ENCODE assay signal across 1 cellular context in the genomic region with DNA sequence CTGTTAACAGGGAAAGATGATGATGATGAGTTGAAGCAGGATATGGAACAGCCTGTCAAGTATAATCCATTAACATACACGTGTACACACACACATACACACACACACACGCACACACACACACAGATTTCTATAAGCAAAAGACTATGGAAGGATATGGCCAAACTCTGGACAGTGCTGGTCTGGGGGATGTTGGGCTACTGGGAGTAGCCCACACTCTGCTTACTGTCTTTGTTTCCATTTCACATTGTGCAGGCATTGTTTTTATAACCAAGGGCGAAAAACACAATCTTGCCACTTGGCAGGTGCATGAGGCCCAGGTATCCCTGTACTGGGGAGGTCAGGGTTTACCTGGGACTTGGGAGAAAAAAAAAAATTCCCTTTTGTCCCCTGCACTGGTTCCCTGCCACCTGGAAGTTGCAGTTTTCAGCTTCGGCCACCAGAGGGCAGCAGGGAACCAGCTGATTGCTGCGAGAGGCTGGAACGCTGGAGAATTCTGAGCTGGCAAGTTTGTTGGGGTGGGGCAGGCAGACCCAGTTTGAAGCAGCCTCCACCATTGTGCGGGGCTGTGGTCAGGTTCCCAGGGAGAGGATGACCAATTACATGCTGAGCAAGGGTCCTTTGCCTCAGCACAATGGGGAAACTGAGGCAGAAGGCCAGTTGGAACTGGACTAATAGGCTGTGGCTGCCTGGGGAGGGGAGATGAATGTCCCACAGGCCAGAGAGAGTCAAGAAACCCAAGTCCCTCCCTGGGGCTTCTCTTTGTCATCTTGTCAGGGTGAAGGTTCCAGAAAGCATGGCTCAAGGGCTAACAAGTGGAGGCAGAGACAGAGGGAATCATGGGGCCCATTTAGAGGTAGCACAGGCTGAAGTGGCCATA.
A peak's percentile ranks its signal among the peaks of the same experiment; 100 is the strongest.
TF ChIP-seq lines count a peak whose summit lies in the region.

No MANE protein-coding gene starts in this region.

TF ChIP-seq in HepG2, 621 proteins besides CTCF, POLR2A, EP300 and RAD21 (continued from another document and continues in another):
- no peak for TF ChIP-seq HNRNPH1 (optimal IDR thresholded peaks at IDR 0.05; ENCODE audit: low read depth, low read length)
- TF ChIP-seq, protein P1, sequence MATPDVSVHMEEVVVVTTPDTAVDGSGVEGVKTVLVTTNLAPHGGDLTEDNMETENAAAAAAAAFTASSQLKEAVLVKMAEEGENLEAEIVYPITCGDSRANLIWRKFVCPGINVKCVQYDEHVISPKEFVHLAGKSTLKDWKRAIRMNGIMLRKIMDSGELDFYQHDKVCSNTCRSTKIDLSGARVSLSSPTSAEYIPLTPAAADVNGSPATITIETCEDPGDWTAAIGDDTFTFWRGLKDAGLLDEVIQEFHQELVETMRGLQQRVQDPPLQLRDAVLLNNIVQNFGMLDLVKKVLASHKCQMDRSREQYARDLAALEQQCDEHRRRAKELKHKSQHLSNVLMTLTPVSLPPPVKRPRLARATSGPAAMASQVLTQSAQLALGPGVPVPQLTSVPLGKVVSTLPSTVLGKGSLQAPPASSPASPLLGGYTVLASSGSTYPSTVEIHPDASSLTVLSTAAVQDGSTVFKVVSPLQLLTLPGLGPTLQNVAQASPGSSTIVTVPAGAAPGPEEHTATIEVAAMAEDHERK (CRISPR knock-in tag; IDR thresholded peaks at IDR 0.05; ENCODE audit: low read depth): no peak
- TF ChIP-seq, protein P2, sequence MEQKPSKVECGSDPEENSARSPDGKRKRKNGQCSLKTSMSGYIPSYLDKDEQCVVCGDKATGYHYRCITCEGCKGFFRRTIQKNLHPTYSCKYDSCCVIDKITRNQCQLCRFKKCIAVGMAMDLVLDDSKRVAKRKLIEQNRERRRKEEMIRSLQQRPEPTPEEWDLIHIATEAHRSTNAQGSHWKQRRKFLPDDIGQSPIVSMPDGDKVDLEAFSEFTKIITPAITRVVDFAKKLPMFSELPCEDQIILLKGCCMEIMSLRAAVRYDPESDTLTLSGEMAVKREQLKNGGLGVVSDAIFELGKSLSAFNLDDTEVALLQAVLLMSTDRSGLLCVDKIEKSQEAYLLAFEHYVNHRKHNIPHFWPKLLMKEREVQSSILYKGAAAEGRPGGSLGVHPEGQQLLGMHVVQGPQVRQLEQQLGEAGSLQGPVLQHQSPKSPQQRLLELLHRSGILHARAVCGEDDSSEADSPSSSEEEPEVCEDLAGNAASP (CRISPR knock-in tag; IDR thresholded peaks at IDR 0.05; ENCODE audit: borderline replicate concordance): 0 out of 2 replicates have a peak, but pooled peaks have one; percentile 18
- TF ChIP-seq ZNF678 (CRISPR knock-in tag; IDR thresholded peaks at IDR 0.05): no peak
- TF ChIP-seq ARHGAP35 (CRISPR knock-in tag; IDR thresholded peaks at IDR 0.05; ENCODE audit: borderline replicate concordance): no peak
- TF ChIP-seq ZNF24 (IDR thresholded peaks at IDR 0.05): no peak
- no peak for TF ChIP-seq KLF6 (CRISPR knock-in tag; IDR thresholded peaks at IDR 0.05)
- TF ChIP-seq ZNF776 (CRISPR knock-in tag; IDR thresholded peaks at IDR 0.05): no peak
- no peak for TF ChIP-seq EHMT2 (IDR thresholded peaks at IDR 0.05; ENCODE audit: borderline replicate concordance, low read depth, low read length)
- TF ChIP-seq RARA (CRISPR knock-in tag; IDR thresholded peaks at IDR 0.05): no peak
- TF ChIP-seq, protein P3, sequence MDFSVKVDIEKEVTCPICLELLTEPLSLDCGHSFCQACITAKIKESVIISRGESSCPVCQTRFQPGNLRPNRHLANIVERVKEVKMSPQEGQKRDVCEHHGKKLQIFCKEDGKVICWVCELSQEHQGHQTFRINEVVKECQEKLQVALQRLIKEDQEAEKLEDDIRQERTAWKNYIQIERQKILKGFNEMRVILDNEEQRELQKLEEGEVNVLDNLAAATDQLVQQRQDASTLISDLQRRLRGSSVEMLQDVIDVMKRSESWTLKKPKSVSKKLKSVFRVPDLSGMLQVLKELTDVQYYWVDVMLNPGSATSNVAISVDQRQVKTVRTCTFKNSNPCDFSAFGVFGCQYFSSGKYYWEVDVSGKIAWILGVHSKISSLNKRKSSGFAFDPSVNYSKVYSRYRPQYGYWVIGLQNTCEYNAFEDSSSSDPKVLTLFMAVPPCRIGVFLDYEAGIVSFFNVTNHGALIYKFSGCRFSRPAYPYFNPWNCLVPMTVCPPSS (IDR thresholded peaks at IDR 0.05): no peak
- TF ChIP-seq, protein P4, sequence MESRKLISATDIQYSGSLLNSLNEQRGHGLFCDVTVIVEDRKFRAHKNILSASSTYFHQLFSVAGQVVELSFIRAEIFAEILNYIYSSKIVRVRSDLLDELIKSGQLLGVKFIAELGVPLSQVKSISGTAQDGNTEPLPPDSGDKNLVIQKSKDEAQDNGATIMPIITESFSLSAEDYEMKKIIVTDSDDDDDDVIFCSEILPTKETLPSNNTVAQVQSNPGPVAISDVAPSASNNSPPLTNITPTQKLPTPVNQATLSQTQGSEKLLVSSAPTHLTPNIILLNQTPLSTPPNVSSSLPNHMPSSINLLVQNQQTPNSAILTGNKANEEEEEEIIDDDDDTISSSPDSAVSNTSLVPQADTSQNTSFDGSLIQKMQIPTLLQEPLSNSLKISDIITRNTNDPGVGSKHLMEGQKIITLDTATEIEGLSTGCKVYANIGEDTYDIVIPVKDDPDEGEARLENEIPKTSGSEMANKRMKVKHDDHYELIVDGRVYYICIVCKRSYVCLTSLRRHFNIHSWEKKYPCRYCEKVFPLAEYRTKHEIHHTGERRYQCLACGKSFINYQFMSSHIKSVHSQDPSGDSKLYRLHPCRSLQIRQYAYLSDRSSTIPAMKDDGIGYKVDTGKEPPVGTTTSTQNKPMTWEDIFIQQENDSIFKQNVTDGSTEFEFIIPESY (CRISPR knock-in tag; IDR thresholded peaks at IDR 0.05): no peak
- TF ChIP-seq MYC (CRISPR knock-in tag; IDR thresholded peaks at IDR 0.05; ENCODE audit: borderline replicate concordance): no peak
- 0 out of 2 replicates have a peak, but pooled peaks have one; percentile 42 for TF ChIP-seq ZNF274 (CRISPR knock-in tag; IDR thresholded peaks at IDR 0.05)
- peak; percentile 25; the same call in 1 of the 2 replicates for TF ChIP-seq RXRB (CRISPR knock-in tag; IDR thresholded peaks at IDR 0.05; ENCODE audit: borderline replicate concordance)
- no peak for TF ChIP-seq KLF15 (CRISPR knock-in tag; IDR thresholded peaks at IDR 0.05; ENCODE audit: borderline replicate concordance)
- TF ChIP-seq ZNF747 (CRISPR knock-in tag; IDR thresholded peaks at IDR 0.05; ENCODE audit: borderline replicate concordance): no peak
- TF ChIP-seq, protein P5, sequence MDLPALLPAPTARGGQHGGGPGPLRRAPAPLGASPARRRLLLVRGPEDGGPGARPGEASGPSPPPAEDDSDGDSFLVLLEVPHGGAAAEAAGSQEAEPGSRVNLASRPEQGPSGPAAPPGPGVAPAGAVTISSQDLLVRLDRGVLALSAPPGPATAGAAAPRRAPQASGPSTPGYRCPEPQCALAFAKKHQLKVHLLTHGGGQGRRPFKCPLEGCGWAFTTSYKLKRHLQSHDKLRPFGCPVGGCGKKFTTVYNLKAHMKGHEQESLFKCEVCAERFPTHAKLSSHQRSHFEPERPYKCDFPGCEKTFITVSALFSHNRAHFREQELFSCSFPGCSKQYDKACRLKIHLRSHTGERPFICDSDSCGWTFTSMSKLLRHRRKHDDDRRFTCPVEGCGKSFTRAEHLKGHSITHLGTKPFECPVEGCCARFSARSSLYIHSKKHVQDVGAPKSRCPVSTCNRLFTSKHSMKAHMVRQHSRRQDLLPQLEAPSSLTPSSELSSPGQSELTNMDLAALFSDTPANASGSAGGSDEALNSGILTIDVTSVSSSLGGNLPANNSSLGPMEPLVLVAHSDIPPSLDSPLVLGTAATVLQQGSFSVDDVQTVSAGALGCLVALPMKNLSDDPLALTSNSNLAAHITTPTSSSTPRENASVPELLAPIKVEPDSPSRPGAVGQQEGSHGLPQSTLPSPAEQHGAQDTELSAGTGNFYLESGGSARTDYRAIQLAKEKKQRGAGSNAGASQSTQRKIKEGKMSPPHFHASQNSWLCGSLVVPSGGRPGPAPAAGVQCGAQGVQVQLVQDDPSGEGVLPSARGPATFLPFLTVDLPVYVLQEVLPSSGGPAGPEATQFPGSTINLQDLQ (CRISPR knock-in tag; IDR thresholded peaks at IDR 0.05): no peak
- no peak for TF ChIP-seq CBX5 (CRISPR knock-in tag; IDR thresholded peaks at IDR 0.05; ENCODE audit: borderline replicate concordance)
- peak; percentile 75 for TF ChIP-seq TEAD3 (CRISPR knock-in tag; optimal IDR thresholded peaks at IDR 0.05; ENCODE audit: borderline replicate concordance)
- no peak for TF ChIP-seq KLF11 (CRISPR knock-in tag; IDR thresholded peaks at IDR 0.05)
- no peak for TF ChIP-seq MTA3 (CRISPR knock-in tag; IDR thresholded peaks at IDR 0.05)
- no peak for TF ChIP-seq ZNF207 (IDR thresholded peaks at IDR 0.05; ENCODE audit: borderline replicate concordance)
- peak; percentile 24; the same call in 1 of the 2 replicates for TF ChIP-seq HOXA3 (CRISPR knock-in tag; IDR thresholded peaks at IDR 0.05)
- TF ChIP-seq, protein P6, sequence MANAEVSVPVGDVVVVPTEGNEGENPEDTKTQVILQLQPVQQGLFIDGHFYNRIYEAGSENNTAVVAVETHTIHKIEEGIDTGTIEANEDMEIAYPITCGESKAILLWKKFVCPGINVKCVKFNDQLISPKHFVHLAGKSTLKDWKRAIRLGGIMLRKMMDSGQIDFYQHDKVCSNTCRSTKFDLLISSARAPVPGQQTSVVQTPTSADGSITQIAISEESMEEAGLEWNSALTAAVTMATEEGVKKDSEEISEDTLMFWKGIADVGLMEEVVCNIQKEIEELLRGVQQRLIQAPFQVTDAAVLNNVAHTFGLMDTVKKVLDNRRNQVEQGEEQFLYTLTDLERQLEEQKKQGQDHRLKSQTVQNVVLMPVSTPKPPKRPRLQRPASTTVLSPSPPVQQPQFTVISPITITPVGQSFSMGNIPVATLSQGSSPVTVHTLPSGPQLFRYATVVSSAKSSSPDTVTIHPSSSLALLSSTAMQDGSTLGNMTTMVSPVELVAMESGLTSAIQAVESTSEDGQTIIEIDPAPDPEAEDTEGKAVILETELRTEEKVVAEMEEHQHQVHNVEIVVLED (CRISPR knock-in tag; IDR thresholded peaks at IDR 0.05; ENCODE audit: borderline replicate concordance): no peak; the same call in 1 of the 2 replicates
- no peak for TF ChIP-seq PTBP1 (IDR thresholded peaks at IDR 0.05; ENCODE audit: low read depth, low read length, poor library complexity, severe bottlenecking)
- TF ChIP-seq STAG1 (CRISPR knock-in tag; IDR thresholded peaks at IDR 0.05): peak; percentile 99
- TF ChIP-seq KAT2B (IDR thresholded peaks at IDR 0.05; ENCODE audit: borderline replicate concordance, low read depth, low read length): no peak
- no peak for TF ChIP-seq JARID2 (CRISPR knock-in tag; IDR thresholded peaks at IDR 0.05; ENCODE audit: insufficient replicate concordance)
- TF ChIP-seq ZNF501 (CRISPR knock-in tag; IDR thresholded peaks at IDR 0.05): peak; percentile 66
- TF ChIP-seq HES4 (CRISPR knock-in tag; IDR thresholded peaks at IDR 0.05; ENCODE audit: borderline replicate concordance): no peak
- TF ChIP-seq PAF1 (CRISPR knock-in tag; IDR thresholded peaks at IDR 0.05): no peak
- TF ChIP-seq ZNF737 (CRISPR knock-in tag; IDR thresholded peaks at IDR 0.05; ENCODE audit: borderline replicate concordance): no peak
- TF ChIP-seq, protein P7, sequence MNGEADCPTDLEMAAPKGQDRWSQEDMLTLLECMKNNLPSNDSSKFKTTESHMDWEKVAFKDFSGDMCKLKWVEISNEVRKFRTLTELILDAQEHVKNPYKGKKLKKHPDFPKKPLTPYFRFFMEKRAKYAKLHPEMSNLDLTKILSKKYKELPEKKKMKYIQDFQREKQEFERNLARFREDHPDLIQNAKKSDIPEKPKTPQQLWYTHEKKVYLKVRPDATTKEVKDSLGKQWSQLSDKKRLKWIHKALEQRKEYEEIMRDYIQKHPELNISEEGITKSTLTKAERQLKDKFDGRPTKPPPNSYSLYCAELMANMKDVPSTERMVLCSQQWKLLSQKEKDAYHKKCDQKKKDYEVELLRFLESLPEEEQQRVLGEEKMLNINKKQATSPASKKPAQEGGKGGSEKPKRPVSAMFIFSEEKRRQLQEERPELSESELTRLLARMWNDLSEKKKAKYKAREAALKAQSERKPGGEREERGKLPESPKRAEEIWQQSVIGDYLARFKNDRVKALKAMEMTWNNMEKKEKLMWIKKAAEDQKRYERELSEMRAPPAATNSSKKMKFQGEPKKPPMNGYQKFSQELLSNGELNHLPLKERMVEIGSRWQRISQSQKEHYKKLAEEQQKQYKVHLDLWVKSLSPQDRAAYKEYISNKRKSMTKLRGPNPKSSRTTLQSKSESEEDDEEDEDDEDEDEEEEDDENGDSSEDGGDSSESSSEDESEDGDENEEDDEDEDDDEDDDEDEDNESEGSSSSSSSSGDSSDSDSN (CRISPR knock-in tag; IDR thresholded peaks at IDR 0.05): 0 out of 2 replicates have a peak, but pooled peaks have one; percentile 20
- TF ChIP-seq LCORL (IDR thresholded peaks at IDR 0.05): no peak
- no peak for TF ChIP-seq LCORL (CRISPR knock-in tag; IDR thresholded peaks at IDR 0.05)
- no peak for TF ChIP-seq TSC22D2 (CRISPR knock-in tag; IDR thresholded peaks at IDR 0.05; ENCODE audit: borderline replicate concordance)
- TF ChIP-seq PAX8 (CRISPR knock-in tag; IDR thresholded peaks at IDR 0.05; ENCODE audit: borderline replicate concordance): no peak
- no peak for TF ChIP-seq ZNF10 (CRISPR knock-in tag; IDR thresholded peaks at IDR 0.05; ENCODE audit: borderline replicate concordance, low read depth)
- 0 out of 2 replicates have a peak, but pooled peaks have one; percentile 21 for TF ChIP-seq ZFP41 (CRISPR knock-in tag; IDR thresholded peaks at IDR 0.05; ENCODE audit: borderline replicate concordance)
- no peak for TF ChIP-seq HOXA9 (CRISPR knock-in tag; IDR thresholded peaks at IDR 0.05; ENCODE audit: borderline replicate concordance)
- no peak for TF ChIP-seq CBX2 (IDR thresholded peaks at IDR 0.05; ENCODE audit: low read depth, low read length)
- no peak for TF ChIP-seq CBX2 (CRISPR knock-in tag; IDR thresholded peaks at IDR 0.05; ENCODE audit: low read depth)
- peak; percentile 33; the same call in 1 of the 2 replicates for TF ChIP-seq KDM2A (CRISPR knock-in tag; IDR thresholded peaks at IDR 0.05; ENCODE audit: borderline replicate concordance, low read depth)
- TF ChIP-seq REPIN1 (CRISPR knock-in tag; IDR thresholded peaks at IDR 0.05; ENCODE audit: borderline replicate concordance, low read depth): no peak; the same call in 1 of the 2 replicates
- 0 out of 2 replicates have a peak, but pooled peaks have one; percentile 50 for TF ChIP-seq ZNF75D (CRISPR knock-in tag; IDR thresholded peaks at IDR 0.05; ENCODE audit: borderline replicate concordance)
- TF ChIP-seq, protein P8, sequence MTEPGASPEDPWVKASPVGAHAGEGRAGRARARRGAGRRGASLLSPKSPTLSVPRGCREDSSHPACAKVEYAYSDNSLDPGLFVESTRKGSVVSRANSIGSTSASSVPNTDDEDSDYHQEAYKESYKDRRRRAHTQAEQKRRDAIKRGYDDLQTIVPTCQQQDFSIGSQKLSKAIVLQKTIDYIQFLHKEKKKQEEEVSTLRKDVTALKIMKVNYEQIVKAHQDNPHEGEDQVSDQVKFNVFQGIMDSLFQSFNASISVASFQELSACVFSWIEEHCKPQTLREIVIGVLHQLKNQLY (CRISPR knock-in tag; IDR thresholded peaks at IDR 0.05): no peak
- no peak for TF ChIP-seq REXO4 (CRISPR knock-in tag; IDR thresholded peaks at IDR 0.05; ENCODE audit: borderline replicate concordance)
- no peak for TF ChIP-seq U2AF2 (IDR thresholded peaks at IDR 0.05; ENCODE audit: low read depth, low read length)
- TF ChIP-seq MATR3 (CRISPR knock-in tag; IDR thresholded peaks at IDR 0.05): no peak
- TF ChIP-seq MBD4 (IDR thresholded peaks at IDR 0.05; ENCODE audit: borderline replicate concordance, low read length): no peak
